ENCODE assay signal across 8 cellular contexts in genomic region chr10:124688889-124689670, GRCh38. TPM values are rescaled to one million over a fixed set of nuclear protein-coding genes. Genes with fewer than 3 reads are reported as not detected.
DNase-seq lines count a peak whose midpoint lies in the region; ATAC-seq and TF ChIP-seq lines count a peak whose summit lies in the region.

No MANE protein-coding gene starts in this region.

- H3K27ac Mint-ChIP-seq in activated T-helper 1 cell treated with anti-CD3 and anti-CD28 coated beads, Interleukin-12 subunit alpha, Interleukin-12 subunit beta, Interleukin-2, Interleukin-4 antibody, amounts not matched to agents 30 ng/mL and 10 ng/mL and 1 ng/mL, durations not matched to agents 14 hours and 24 hours and 36 hours: peak overlapping the region; percentile 86

- H3K4me1 Mint-ChIP-seq in activated T-helper 1 cell treated with anti-CD3 and anti-CD28 coated beads, Interleukin-12 subunit alpha, Interleukin-12 subunit beta, Interleukin-2, Interleukin-4 antibody, amounts not matched to agents 30 ng/mL and 10 ng/mL and 1 ng/mL, durations not matched to agents 14 hours and 24 hours and 36 hours (ENCODE audit: low read depth): peaks cover 76% of the 10 kb centered on the region

- H3K9me3 ChIP-seq in neutrophil: no peaks in the 10 kb centered on the region
- H3K9me3 ChIP-seq in prostate gland: no peaks in the 10 kb centered on the region

- peaks cover 46% of the 10 kb centered on the region for H3K36me3 Mint-ChIP-seq in activated T-helper 1 cell treated with anti-CD3 and anti-CD28 coated beads, Interleukin-12 subunit alpha, Interleukin-12 subunit beta, Interleukin-2, Interleukin-4 antibody, amounts not matched to agents 30 ng/mL and 10 ng/mL and 1 ng/mL, durations not matched to agents 14 hours and 24 hours and 36 hours (ENCODE audit: low read depth)

- no peaks in the 10 kb centered on the region for H3K27me3 ChIP-seq in neutrophil
- no peaks in the 10 kb centered on the region for H3K27me3 ChIP-seq in prostate gland (replicated peaks; ENCODE audit: insufficient read depth)

- H3K27ac ChIP-seq in neutrophil (peak overlapping the region; percentile 47), prostate gland (no peak overlapping the region)

- TF ChIP-seq POLR2A in prostate gland (IDR thresholded peaks at IDR 0.05): no peak

- TF ChIP-seq CTCF in neutrophil (IDR thresholded peaks at IDR 0.05) (no peak), prostate gland (IDR thresholded peaks at IDR 0.05) (no peak)

- peak; percentile 89 for ATAC-seq in GM19372 (IDR thresholded peaks at IDR 0.05; ENCODE audit: low read depth, unreplicated experiment)
- ATAC-seq in HG03135 (IDR thresholded peaks at IDR 0.05; ENCODE audit: unreplicated experiment): peak; percentile 91

- intact Hi-C loops in activated T-helper 1 cell treated with anti-CD3 and anti-CD28 coated beads, Interleukin-12 subunit alpha, Interleukin-12 subunit beta, Interleukin-2, Interleukin-4 antibody, amounts not matched to agents 30 ng/mL and 10 ng/mL and 1 ng/mL, durations not matched to agents 14 hours and 24 hours and 36 hours (cut with micrococcal nuclease): loop anchor here (1.0 to 5.0 kb wide), 13 partner anchors 7 to 227 kb away; partner anchors contain the start of gene EEF1AKMT2
- intact Hi-C loops in prostate gland (cut with DNase I): no loop called here

- peak; percentile 73 for DNase-seq in activated T-helper 1 cell treated with anti-CD3 and anti-CD28 coated beads, Interleukin-12 subunit alpha, Interleukin-12 subunit beta, Interleukin-2, Interleukin-4 antibody, amounts not matched to agents 30 ng/mL and 10 ng/mL and 1 ng/mL, durations not matched to agents 14 hours and 24 hours and 36 hours (ENCODE audit: low spot score)
- DNase-seq in prostate gland (ENCODE audit: low spot score) (no peak), hypothalamus (lab: John Stamatoyannopoulos, UW) (no peak), NCI-H1105 (lab: John Stamatoyannopoulos, UW) (no peak), cerebellar cortex (ENCODE audit: low spot score) (no peak)

- H3K4me3 ChIP-seq in neutrophil (ENCODE audit: low read depth in 1 of 2, low read length in 1 of 2) (no peak overlapping the region), prostate gland (no peak overlapping the region)

- peaks cover 29 to 45% of the 10 kb centered on the region in 2 experiments for H3K4me1 ChIP-seq in neutrophil (ENCODE audit: control insufficient read depth in 1 of 2, insufficient read depth in 1 of 2, low read depth in 1 of 2, low read length in 1 of 2)
- H3K4me1 ChIP-seq in prostate gland (replicated peaks): no peaks in the 10 kb centered on the region

- H3K9me3 Mint-ChIP-seq in activated T-helper 1 cell treated with anti-CD3 and anti-CD28 coated beads, Interleukin-12 subunit alpha, Interleukin-12 subunit beta, Interleukin-2, Interleukin-4 antibody, amounts not matched to agents 30 ng/mL and 10 ng/mL and 1 ng/mL, durations not matched to agents 14 hours and 24 hours and 36 hours: no peaks in the 10 kb centered on the region

- H3K27me3 Mint-ChIP-seq in activated T-helper 1 cell treated with anti-CD3 and anti-CD28 coated beads, Interleukin-12 subunit alpha, Interleukin-12 subunit beta, Interleukin-2, Interleukin-4 antibody, amounts not matched to agents 30 ng/mL and 10 ng/mL and 1 ng/mL, durations not matched to agents 14 hours and 24 hours and 36 hours (ENCODE audit: insufficient read depth): no peaks in the 10 kb centered on the region

- H3K36me3 ChIP-seq in neutrophil: peaks cover 27% of the 10 kb centered on the region
- H3K36me3 ChIP-seq in prostate gland: no peaks in the 10 kb centered on the region

- peak overlapping the region; percentile 48 for H3K4me3 Mint-ChIP-seq in activated T-helper 1 cell treated with anti-CD3 and anti-CD28 coated beads, Interleukin-12 subunit alpha, Interleukin-12 subunit beta, Interleukin-2, Interleukin-4 antibody, amounts not matched to agents 30 ng/mL and 10 ng/mL and 1 ng/mL, durations not matched to agents 14 hours and 24 hours and 36 hours

- 87% methylated on average over 12 of the region's 12 CpGs for WGBS in prostate gland

RNA-seq across cellular contexts. Expression of gene FAM53B, which starts 55.1 kb away (rescaled TPM):
- 31.8 and 32.7 TPM in 2 replicates for total RNA-seq in activated T-helper 1 cell treated with anti-CD3 and anti-CD28 coated beads, Interleukin-12 subunit alpha, Interleukin-12 subunit beta, Interleukin-2, Interleukin-4 antibody, amounts not matched to agents 30 ng/mL and 10 ng/mL and 1 ng/mL, durations not matched to agents 14 hours and 24 hours and 36 hours
- total RNA-seq in prostate gland: 100 to 1,000 TPM in 1 of 2 donors, 10 to 100 TPM in 1; 28.9 to 101 TPM
